Comparison of ENCODE assay signal across 9 cellular contexts in the genomic region with DNA sequence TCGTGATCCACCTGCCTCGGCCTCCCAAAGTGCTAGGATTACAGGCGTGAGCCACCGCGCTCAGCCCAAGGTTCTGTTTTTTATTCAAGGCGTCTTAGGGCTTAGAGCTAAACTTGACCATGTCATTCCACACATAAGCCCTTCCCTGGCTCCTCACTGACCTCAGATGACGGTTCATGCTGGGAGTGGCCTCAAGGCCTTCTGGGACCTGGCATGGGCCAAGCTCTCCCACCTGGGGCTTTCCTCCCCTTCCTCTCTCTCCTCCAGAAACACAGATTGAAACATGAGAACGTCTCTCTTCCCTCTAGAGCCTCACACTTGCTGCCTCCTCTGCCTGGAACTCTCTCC.
DNase-seq lines count a peak whose midpoint lies in the region; ATAC-seq and TF ChIP-seq lines count a peak whose summit lies in the region.
"Had no signal": no experiment of that assay in that cellular context is flagged by ENCODE, and none has a peak within 500 bp of the region (broad histone marks: within the 10 kb centered on the region; RNA-seq: fewer than 3 reads in every experiment).

No MANE protein-coding gene starts in this region.

- H3K4me1 ChIP-seq in mammary epithelial cell (ENCODE audit: insufficient read depth, low read length): peaks cover 48% of the 10 kb centered on the region
- peaks cover 0 to 30% (median 17%) of the 10 kb centered on the region in 4 donors for H3K4me1 ChIP-seq in right lobe of liver
- H3K4me1 ChIP-seq in tibial nerve: peaks cover 0 to 61% (median 45%) of the 10 kb centered on the region in 4 donors

- no peaks in the 10 kb centered on the region for H3K36me3 ChIP-seq in mammary epithelial cell (ENCODE audit: insufficient read depth, low read length)
- no peaks in the 10 kb centered on the region for H3K36me3 ChIP-seq in right lobe of liver
- H3K36me3 ChIP-seq in tibial nerve: no peaks in the 10 kb centered on the region

- TF ChIP-seq EP300 in tibial nerve (IDR thresholded peaks at IDR 0.05): no peak

- TF ChIP-seq CTCF in mammary epithelial cell (conservative IDR thresholded peaks at IDR 0.05 in 1 of 2, IDR thresholded peaks at IDR 0.05 in 1 of 2; ENCODE audit: extremely low read depth in 1 of 2, insufficient read depth in 1 of 2, low read depth in 1 of 2, low read length in 2 of 2) (no peak), right lobe of liver (IDR thresholded peaks at IDR 0.05) (no peak), tibial nerve (IDR thresholded peaks at IDR 0.05) (no peak)

- H3K9me3 ChIP-seq in mammary epithelial cell (replicated peaks; ENCODE audit: insufficient read depth, low read length): peaks cover 9% of the 10 kb centered on the region
- no peaks in the 10 kb centered on the region for H3K9me3 ChIP-seq in right lobe of liver
- H3K9me3 ChIP-seq in tibial nerve: peaks cover 0 to 16% (median 2%) of the 10 kb centered on the region in 4 donors

- 62% methylated on average over 7 of the region's 8 CpGs for WGBS in mammary epithelial cell (ENCODE audit: low coverage, missing lambda C conversion rate)
- 16% methylated on average over 2 of the region's 8 CpGs for WGBS in right lobe of liver (ENCODE audit: insufficient coverage, low coverage, low lambda C conversion rate, missing lambda C conversion rate)
- 70% methylated on average over 8 of the region's 8 CpGs for WGBS in tibial nerve, 2 donors

- TF ChIP-seq POLR2A in right lobe of liver (IDR thresholded peaks at IDR 0.05) (no peak), tibial nerve (IDR thresholded peaks at IDR 0.05) (no peak)

- H3K4me2 ChIP-seq in mammary epithelial cell (ENCODE audit: insufficient read depth, low read depth, low read length): peak overlapping the region; percentile 85

- H3K4me3 ChIP-seq in mammary epithelial cell (replicated peaks in 1 of 3; ENCODE audit: insufficient read depth in 1 of 3, low read depth in 2 of 3, low read length in 3 of 3): peak overlapping the region; percentile 14 to 32 (median 23)
- peak overlapping the region in 2 of 3 donors; percentile 29 to 34 for H3K4me3 ChIP-seq in right lobe of liver
- H3K4me3 ChIP-seq in tibial nerve: no peak overlapping the region

- H4K20me1 ChIP-seq in mammary epithelial cell (ENCODE audit: insufficient read depth, low read length): no peaks in the 10 kb centered on the region

- dilution Hi-C loops in mammary epithelial cell (cut with HindIII; ENCODE audit: low sequenced_read_pairs): loop anchor here (5.0 to 25.0 kb wide), 4 partner anchors 69 to 286 kb away; a partner anchor contains a TSS

- DNase-seq in NCI-H510A treated with DMSO at 0.1 percent for 48 hours (lab: John Stamatoyannopoulos, UW) (peak; percentile 66), NCI-H510A (lab: John Stamatoyannopoulos, UW) (no peak), mammary epithelial cell (no peak), right lobe of liver (no peak), tibial nerve (ENCODE audit: low spot score in 2 of 2) (no peak), NCI-H2227 (lab: John Stamatoyannopoulos, UW; ENCODE audit: unreplicated experiment) (no peak), hypothalamus (lab: John Stamatoyannopoulos, UW) (no peak)
- DNase-seq: KG1 had no signal

- CTCF ChIA-PET in mammary epithelial cell (lab: Charles Lee; ENCODE audit: low non-redundant PET): interaction anchor here (1.2 kb wide), 1 partner anchor 291 kb away, joined by 4 read pairs; no protein-coding TSS in a partner anchor

- peaks cover 33% of the 10 kb centered on the region for H3K79me2 ChIP-seq in mammary epithelial cell (ENCODE audit: insufficient read depth, low read length)

- BruUV-seq in mammary epithelial cell (replicated peaks; lab: Mats Ljungman, UMichigan): TSS peak; percentile 63

- intact Hi-C loops in mammary epithelial cell (cut with micrococcal nuclease): loop anchor here (2.0 to 5.0 kb wide), 3 partner anchors 49 to 155 kb away; no protein-coding TSS in a partner anchor
- intact Hi-C loops in right lobe of liver (cut with DNase I): loop anchor here in 1 of 2 donors (10.0 kb wide), 2 partner anchors 151 to 231 kb away; no protein-coding TSS in a partner anchor

- H3K27ac ChIP-seq in mammary epithelial cell (ENCODE audit: insufficient read depth, low read depth, low read length) (peak overlapping the region; percentile 88), right lobe of liver (peak overlapping the region; percentile 83 to 91 (median 89)), tibial nerve (peak overlapping the region; percentile 50 to 90 (median 80))

- H2AFZ ChIP-seq in mammary epithelial cell (ENCODE audit: low read depth, low read length): peak overlapping the region; percentile 20

- peak overlapping the region; percentile 60 for H3K9ac ChIP-seq in mammary epithelial cell (ENCODE audit: insufficient read depth, low read length)

- H3K27me3 ChIP-seq in mammary epithelial cell (ENCODE audit: insufficient read depth, low read length): no peaks in the 10 kb centered on the region
- no peaks in the 10 kb centered on the region for H3K27me3 ChIP-seq in right lobe of liver
- no peaks in the 10 kb centered on the region for H3K27me3 ChIP-seq in tibial nerve

- in situ Hi-C loops in mammary epithelial cell (cut with MboI; ENCODE audit: low sequenced_read_pairs in 2 of 2): loop anchor here in 1 of 2 donors (5.0 to 25.0 kb wide), 3 partner anchors 149 to 279 kb away; a partner anchor contains a TSS

- ATAC-seq in right lobe of liver (peak; percentile 2 to 36 (median 17)), GM18519 (IDR thresholded peaks at IDR 0.05; ENCODE audit: low FRiP score, unreplicated experiment) (no peak)

Comparison
In these comparisons a context has a peak if more than half of its experiments do, and no peak if none do; other contexts are left out.
1. H3K4me3 ChIP-seq: peak in mammary epithelial cell (3 of 3) and right lobe of liver (2 of 3); none in tibial nerve (0 of 4).
2. Peak in every context shown above with its lines, with median percentiles within 50 percentile points of each other: H3K27ac ChIP-seq.